10 cellular contexts compared by ENCODE assay signal in genomic region chr2:176093145-176093888, GRCh38. TPM values are rescaled to one million over a fixed set of nuclear protein-coding genes. Genes with fewer than 3 reads are reported as not detected.
DNase-seq lines count a peak whose midpoint lies in the region; ATAC-seq and TF ChIP-seq lines count a peak whose summit lies in the region.
"Had no signal": no experiment of that assay in that cellular context is flagged by ENCODE, and none has a peak within 500 bp of the region (broad histone marks: within the 10 kb centered on the region; RNA-seq: fewer than 3 reads in every experiment).

No MANE protein-coding gene starts in this region.

- H3K9ac ChIP-seq in smooth muscle cell (ENCODE audit: low read depth), result no peak overlapping the region

- no peaks in the 10 kb centered on the region for H3K79me2 ChIP-seq in smooth muscle cell (ENCODE audit: low read depth)

- peaks cover 3% of the 10 kb centered on the region for H3F3A ChIP-seq in smooth muscle cell (ENCODE audit: low read depth)

- intact Hi-C loops in activated CD8-positive, alpha-beta T cell treated with anti-CD3 and anti-CD28 coated beads for 36 hours (cut with micrococcal nuclease), result no loop called here

- DNase-seq in activated CD8-positive, alpha-beta T cell treated with anti-CD3 and anti-CD28 coated beads, Interleukin-2, amount 10 ng/mL, durations not matched to agents 7 days and 5 days, result no peak
- DNase-seq in activated CD8-positive, alpha-beta T cell treated with anti-CD3 and anti-CD28 coated beads for 36 hours, result no peak
- DNase-seq in NB4 (ENCODE audit: low read depth), result peak; percentile 87
- DNase-seq in foreskin keratinocyte, result no peak
- DNase-seq in smooth muscle cell (lab: John Stamatoyannopoulos, UW; ENCODE audit: unreplicated experiment), result no peak
- DNase-seq in 8988T, result no peak
- DNase-seq: midbrain had no signal

- no peaks in the 10 kb centered on the region for H3K9me3 Mint-ChIP-seq in activated CD8-positive, alpha-beta T cell treated with anti-CD3 and anti-CD28 coated beads, Interleukin-2, amount 10 ng/mL, durations not matched to agents 7 days and 5 days (ENCODE audit: insufficient read depth)
- no peaks in the 10 kb centered on the region for H3K9me3 Mint-ChIP-seq in activated CD8-positive, alpha-beta T cell treated with anti-CD3 and anti-CD28 coated beads for 36 hours

- H3K36me3 Mint-ChIP-seq in activated CD8-positive, alpha-beta T cell treated with anti-CD3 and anti-CD28 coated beads, Interleukin-2, amount 10 ng/mL, durations not matched to agents 7 days and 5 days (ENCODE audit: low read depth), result no peaks in the 10 kb centered on the region
- peaks cover 3% of the 10 kb centered on the region for H3K36me3 Mint-ChIP-seq in activated CD8-positive, alpha-beta T cell treated with anti-CD3 and anti-CD28 coated beads for 36 hours (ENCODE audit: low read depth)

- TF ChIP-seq POLR2A in NB4 (IDR thresholded peaks at IDR 0.05; ENCODE audit: extremely low read depth, insufficient read length), result no peak
- TF ChIP-seq POLR2A in gastroesophageal sphincter (IDR thresholded peaks at IDR 0.05), result no peak

- H3K9me3 ChIP-seq in smooth muscle cell (replicated peaks; ENCODE audit: low read depth) (no peaks in the 10 kb centered on the region), gastroesophageal sphincter (no peaks in the 10 kb centered on the region)

- peak overlapping the region; percentile 27 for H3K4me3 Mint-ChIP-seq in activated CD8-positive, alpha-beta T cell treated with anti-CD3 and anti-CD28 coated beads, Interleukin-2, amount 10 ng/mL, durations not matched to agents 7 days and 5 days
- no peak overlapping the region for H3K4me3 Mint-ChIP-seq in activated CD8-positive, alpha-beta T cell treated with anti-CD3 and anti-CD28 coated beads for 36 hours

- TF ChIP-seq EP300 in gastroesophageal sphincter (IDR thresholded peaks at IDR 0.05), result no peak

- H3K4me3 ChIP-seq in NB4 (ENCODE audit: low read depth, low read length) (peak overlapping the region; percentile 86), smooth muscle cell (peak overlapping the region; percentile 58), gastroesophageal sphincter (peak overlapping the region in 1 of 2 donors; percentile 47)

- CTCF ChIA-PET in activated CD8-positive, alpha-beta T cell treated with anti-CD3 and anti-CD28 coated beads, Interleukin-2, amount 10 ng/mL, durations not matched to agents 7 days and 5 days (lab: Charles Lee), result interaction anchor here (0.8 to 5.6 kb wide), 7 partner anchors 8 to 406 kb away, joined by 3 to 80 read pairs (median 3); no protein-coding TSS in a partner anchor
- CTCF ChIA-PET in activated CD8-positive, alpha-beta T cell treated with anti-CD3 and anti-CD28 coated beads for 36 hours (lab: Charles Lee), result interaction anchor here (3.0 kb wide), 1 partner anchor 8 kb away, joined by 8 read pairs; no protein-coding TSS in a partner anchor

- peaks cover 19% of the 10 kb centered on the region for H3K4me1 Mint-ChIP-seq in activated CD8-positive, alpha-beta T cell treated with anti-CD3 and anti-CD28 coated beads, Interleukin-2, amount 10 ng/mL, durations not matched to agents 7 days and 5 days (ENCODE audit: low read depth)
- H3K4me1 Mint-ChIP-seq in activated CD8-positive, alpha-beta T cell treated with anti-CD3 and anti-CD28 coated beads for 36 hours (ENCODE audit: low read depth), result peaks cover 21% of the 10 kb centered on the region

- no peak for ATAC-seq in activated CD8-positive, alpha-beta T cell treated with anti-CD3 and anti-CD28 coated beads, Interleukin-2, amount 10 ng/mL, durations not matched to agents 7 days and 5 days
- ATAC-seq in activated CD8-positive, alpha-beta T cell treated with anti-CD3 and anti-CD28 coated beads for 36 hours, result no peak
- ATAC-seq in foreskin keratinocyte (peak; percentile 4), gastroesophageal sphincter (no peak), GM21723 (IDR thresholded peaks at IDR 0.05; ENCODE audit: unreplicated experiment) (no peak)

- H3K4me2 ChIP-seq in smooth muscle cell, result peak overlapping the region; percentile 80

- peak overlapping the region; percentile 54 for H3K27ac Mint-ChIP-seq in activated CD8-positive, alpha-beta T cell treated with anti-CD3 and anti-CD28 coated beads, Interleukin-2, amount 10 ng/mL, durations not matched to agents 7 days and 5 days
- H3K27ac Mint-ChIP-seq in activated CD8-positive, alpha-beta T cell treated with anti-CD3 and anti-CD28 coated beads for 36 hours, result no peak overlapping the region

- no peaks in the 10 kb centered on the region for H3K36me3 ChIP-seq in smooth muscle cell (ENCODE audit: low read depth)
- no peaks in the 10 kb centered on the region for H3K36me3 ChIP-seq in gastroesophageal sphincter

- H4K20me1 ChIP-seq in smooth muscle cell (ENCODE audit: low read depth), result no peaks in the 10 kb centered on the region

- H3K4me1 ChIP-seq in foreskin keratinocyte, result no peaks in the 10 kb centered on the region
- H3K4me1 ChIP-seq in smooth muscle cell (ENCODE audit: low read depth), result no peaks in the 10 kb centered on the region
- H3K4me1 ChIP-seq in gastroesophageal sphincter, result peaks cover 0 to 47% (median 24%) of the 10 kb centered on the region in 3 donors

- TF ChIP-seq CTCF in activated CD8-positive, alpha-beta T cell treated with anti-CD3 and anti-CD28 coated beads for 36 hours (IDR thresholded peaks at IDR 0.05), result no peak
- TF ChIP-seq CTCF in NB4 (IDR thresholded peaks at IDR 0.05; ENCODE audit: low read depth, low read length) (peak; percentile 42), foreskin keratinocyte (conservative IDR thresholded peaks at IDR 0.05) (peak; percentile 5), smooth muscle cell (IDR thresholded peaks at IDR 0.05; ENCODE audit: borderline replicate concordance, insufficient read depth, poor library complexity, severe bottlenecking) (no peak), gastroesophageal sphincter (IDR thresholded peaks at IDR 0.05) (no peak)

- POLR2A ChIA-PET in activated CD8-positive, alpha-beta T cell treated with anti-CD3 and anti-CD28 coated beads, Interleukin-2, amount 10 ng/mL, durations not matched to agents 7 days and 5 days (lab: Charles Lee), result no interaction called here
- POLR2A ChIA-PET in activated CD8-positive, alpha-beta T cell treated with anti-CD3 and anti-CD28 coated beads for 36 hours (lab: Charles Lee), result no interaction called here

- H2AFZ ChIP-seq in smooth muscle cell (ENCODE audit: low read depth), result peak overlapping the region; percentile 14

- 3% methylated on average over 47 of the region's 52 CpGs for WGBS in smooth muscle cell (ENCODE audit: low lambda C conversion rate)
- WGBS in gastroesophageal sphincter (ENCODE audit: low coverage in 1 of 2), 2 donors, result 3 to 6% methylated on average over 4 to 7 of the region's 52 CpGs

- H3K27ac ChIP-seq in foreskin keratinocyte, result no peak overlapping the region
- no peak overlapping the region for H3K27ac ChIP-seq in smooth muscle cell (ENCODE audit: low read depth)
- no peak overlapping the region for H3K27ac ChIP-seq in gastroesophageal sphincter

- peaks cover 85% of the 10 kb centered on the region for H3K27me3 Mint-ChIP-seq in activated CD8-positive, alpha-beta T cell treated with anti-CD3 and anti-CD28 coated beads, Interleukin-2, amount 10 ng/mL, durations not matched to agents 7 days and 5 days (ENCODE audit: low read depth)
- peaks cover 87% of the 10 kb centered on the region for H3K27me3 Mint-ChIP-seq in activated CD8-positive, alpha-beta T cell treated with anti-CD3 and anti-CD28 coated beads for 36 hours

- H3K27me3 ChIP-seq in foreskin keratinocyte (peaks cover 100% of the 10 kb centered on the region), smooth muscle cell (ENCODE audit: low read depth) (peaks cover 100% of the 10 kb centered on the region), gastroesophageal sphincter (peaks cover 100% of the 10 kb centered on the region)

RNA-seq across cellular contexts. Expression of gene HOXD13, which starts 0.8 kb away (rescaled TPM):
- not detected for total RNA-seq in activated CD8-positive, alpha-beta T cell treated with anti-CD3 and anti-CD28 coated beads, Interleukin-2, amount 10 ng/mL, durations not matched to agents 7 days and 5 days
- not detected for total RNA-seq in activated CD8-positive, alpha-beta T cell treated with anti-CD3 and anti-CD28 coated beads for 36 hours
- total RNA-seq in foreskin keratinocyte (not detected in 2 replicates), smooth muscle cell (0.31 and 1.9 TPM in 2 replicates), gastroesophageal sphincter (not detected)
- polyA plus RNA-seq in foreskin keratinocyte (not detected in 2 replicates), smooth muscle cell (0.45 and 1.9 TPM in 2 replicates)
- total RNA-seq: LHCN-M2 had no signal

RNA-seq across cellular contexts. Expression of gene HOXD12, which starts 6.3 kb away (rescaled TPM):
- total RNA-seq in activated CD8-positive, alpha-beta T cell treated with anti-CD3 and anti-CD28 coated beads, Interleukin-2, amount 10 ng/mL, durations not matched to agents 7 days and 5 days, result not detected
- not detected for total RNA-seq in activated CD8-positive, alpha-beta T cell treated with anti-CD3 and anti-CD28 coated beads for 36 hours
- not detected in 2 replicates for total RNA-seq in foreskin keratinocyte
- polyA plus RNA-seq in foreskin keratinocyte, result not detected in 2 replicates
- total RNA-seq in smooth muscle cell, result 0.54 TPM in 1 of 2 replicates, not detected in the other
- polyA plus RNA-seq in smooth muscle cell, result not detected in 2 replicates
- not detected for total RNA-seq in gastroesophageal sphincter
- total RNA-seq: LHCN-M2 had no signal

RNA-seq across cellular contexts. Expression of gene EVX2, which starts 9.6 kb away (rescaled TPM):
- not detected for total RNA-seq in activated CD8-positive, alpha-beta T cell treated with anti-CD3 and anti-CD28 coated beads, Interleukin-2, amount 10 ng/mL, durations not matched to agents 7 days and 5 days
- total RNA-seq in activated CD8-positive, alpha-beta T cell treated with anti-CD3 and anti-CD28 coated beads for 36 hours, result not detected
- total RNA-seq in foreskin keratinocyte (not detected in 2 replicates), smooth muscle cell (0.04 TPM in 1 of 2 replicates, not detected in the other), gastroesophageal sphincter (under 1 TPM in 1 of 4 donors, not detected in 3; 0.08 TPM)
- polyA plus RNA-seq in foreskin keratinocyte (not detected in 2 replicates), smooth muscle cell (not detected in 2 replicates)
- total RNA-seq: LHCN-M2 had no signal

RNA-seq across cellular contexts. Expression of gene HOXD11, which starts 13.8 kb away (rescaled TPM):
- not detected for total RNA-seq in activated CD8-positive, alpha-beta T cell treated with anti-CD3 and anti-CD28 coated beads, Interleukin-2, amount 10 ng/mL, durations not matched to agents 7 days and 5 days
- total RNA-seq in activated CD8-positive, alpha-beta T cell treated with anti-CD3 and anti-CD28 coated beads for 36 hours, result not detected
- total RNA-seq in foreskin keratinocyte (not detected in 2 replicates), smooth muscle cell (4.4 and 9.8 TPM in 2 replicates), gastroesophageal sphincter (not detected)
- polyA plus RNA-seq in foreskin keratinocyte (not detected in 2 replicates), smooth muscle cell (7.9 and 9.0 TPM in 2 replicates)
- total RNA-seq: LHCN-M2 had no signal

RNA-seq across cellular contexts. Expression of gene HOXD10, which starts 23.3 kb away (rescaled TPM):
- total RNA-seq in activated CD8-positive, alpha-beta T cell treated with anti-CD3 and anti-CD28 coated beads, Interleukin-2, amount 10 ng/mL, durations not matched to agents 7 days and 5 days, result not detected
- total RNA-seq in activated CD8-positive, alpha-beta T cell treated with anti-CD3 and anti-CD28 coated beads for 36 hours, result not detected
- total RNA-seq in foreskin keratinocyte, result not detected in 2 replicates
- not detected in 2 replicates for polyA plus RNA-seq in foreskin keratinocyte
- total RNA-seq in smooth muscle cell, result 6.7 and 9.9 TPM in 2 replicates
- polyA plus RNA-seq in smooth muscle cell, result 10.6 and 11.4 TPM in 2 replicates
- total RNA-seq in gastroesophageal sphincter, result under 1 TPM in 3 of 4 donors, not detected in 1; 0.31 to 0.67 (median 0.52) TPM
- total RNA-seq: LHCN-M2 had no signal

Comparison
In these comparisons a context has a peak if more than half of its experiments do, and no peak if none do; other contexts are left out.
1. CTCF ChIP-seq: peak in NB4 (single experiment) and foreskin keratinocyte (single experiment); none in activated CD8-positive, alpha-beta T cell treated with anti-CD3 and anti-CD28 coated beads for 36 hours (single experiment), smooth muscle cell (single experiment) and gastroesophageal sphincter (0 of 4).